Comparison of ENCODE assay signal across 35 cellular contexts in the genomic region with DNA sequence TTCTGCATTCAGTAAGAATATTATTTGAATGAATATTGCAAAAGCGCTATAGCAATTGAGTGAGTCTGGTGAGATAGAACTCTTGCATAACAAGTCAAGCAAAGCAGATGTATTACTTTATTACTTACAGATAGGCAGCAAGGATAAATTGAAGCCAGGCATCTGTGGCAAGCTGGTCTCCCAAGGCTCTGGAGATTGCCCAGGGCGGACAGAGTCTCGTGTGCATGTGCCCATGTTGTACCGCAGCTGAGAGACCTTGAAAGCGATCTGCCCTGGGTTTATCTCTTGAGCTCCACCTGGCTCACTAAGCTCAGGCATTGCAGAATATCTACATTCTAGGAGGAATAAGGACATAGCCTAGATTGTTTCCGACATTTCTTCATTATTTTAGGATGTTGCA.
"Had no signal": no experiment of that assay in that cellular context is flagged by ENCODE, and none has a peak within 500 bp of the region (broad histone marks: within the 10 kb centered on the region; RNA-seq: fewer than 3 reads in every experiment).

No MANE protein-coding gene starts in this region.

- H3K27ac ChIP-seq: KMS-11 had no signal

- H3K4me3 ChIP-seq: MG63 had no signal

- H3K27me3 ChIP-seq: MG63 had no signal

- DNase-seq: Karpas-422, Kasumi-1, MG63, MM.1S, MV-4-11, NCI-H1048, NCI-H1092, NCI-H1092 treated with DMSO at 0.1 percent for 48 hours, NCI-H1105, NCI-H1105 treated with DMSO at 0.1 percent for 48 hours, NCI-H1417, NCI-H1417 treated with DMSO at 0.1 percent for 48 hours, NCI-H1436, NCI-H1436 treated with DMSO at 0.1 percent for 48 hours, NCI-H146, NCI-H1694, NCI-H1694 treated with DMSO at 0.1 percent for 48 hours, NCI-H187, NCI-H187 treated with DMSO at 0.1 percent for 48 hours, NCI-H1930, NCI-H2029, NCI-H2029 treated with DMSO at 0.1 percent for 48 hours, NCI-H2081, NCI-H2081 treated with DMSO at 0.1 percent for 48 hours, NCI-H2107, NCI-H2171, NCI-H2171 treated with DMSO at 0.1 percent for 48 hours, NCI-H2227 treated with DMSO at 0.1 percent for 48 hours, NCI-H226, NCI-H345, NCI-H446, NCI-H446 treated with DMSO at 0.1 percent for 48 hours, NCI-H510A, NCI-H510A treated with DMSO at 0.1 percent for 48 hours had no signal

- H3K4me2 ChIP-seq: KMS-11 had no signal

- H3K9ac ChIP-seq: KMS-11 had no signal

- H3K36me3 ChIP-seq: MG63 had no signal

- H3K9me3 ChIP-seq: MG63 had no signal
